Comparison of ENCODE assay signal across 42 cellular contexts in the genomic region with DNA sequence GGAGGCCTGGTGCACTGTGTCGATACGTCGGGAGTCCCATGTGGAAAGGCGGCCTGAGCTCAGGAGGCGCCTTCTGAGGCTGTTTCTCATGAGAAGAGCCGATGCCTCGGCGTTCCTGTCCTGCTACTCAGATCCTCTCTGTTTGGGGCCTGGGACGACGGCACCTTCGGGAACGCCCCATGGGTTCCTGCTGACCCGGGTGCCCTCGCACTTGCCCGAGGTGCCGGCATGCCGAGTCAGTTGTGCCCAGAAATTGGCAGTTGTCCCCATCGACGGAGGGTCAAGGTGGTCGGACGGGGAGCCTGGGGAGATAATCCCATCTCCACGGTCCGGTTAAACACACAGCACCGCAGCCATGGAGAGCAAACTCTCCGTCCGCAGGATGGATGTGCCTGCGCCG. TPM values are rescaled to one million over a fixed set of nuclear protein-coding genes. Genes with fewer than 3 reads are reported as not detected.
"Had no signal": no experiment of that assay in that cellular context is flagged by ENCODE, and none has a peak within 500 bp of the region (broad histone marks: within the 10 kb centered on the region; RNA-seq: fewer than 3 reads in every experiment).

No MANE protein-coding gene starts in this region.

- H3K4me1 Mint-ChIP-seq: activated naive CD4-positive, alpha-beta T cell treated with anti-CD3 and anti-CD28 coated beads, Interleukin-2, amount 10 ng/mL, durations not matched to agents 7 days and 5 days; activated naive CD4-positive, alpha-beta T cell treated with anti-CD3 and anti-CD28 coated beads, Interleukin-2, amount 50 U/mL, for 24 hours; activated naive CD8-positive, alpha-beta T cell treated with anti-CD3 and anti-CD28 coated beads for 36 hours; activated naive CD8-positive, alpha-beta T cell treated with anti-CD3 and anti-CD28 coated beads, Interleukin-2, amount 50 U/mL, for 24 hours; central memory CD8-positive, alpha-beta T cell had no signal

- H3K36me3 ChIP-seq: breast epithelium had no signal

- H3K27ac ChIP-seq: adrenal gland, ascending aorta, body of pancreas, brain microvascular endothelial cell, breast epithelium had no signal

- H3K27ac Mint-ChIP-seq: activated naive CD4-positive, alpha-beta T cell treated with anti-CD3 and anti-CD28 coated beads for 36 hours; activated naive CD4-positive, alpha-beta T cell treated with anti-CD3 and anti-CD28 coated beads, Interleukin-2, amount 10 ng/mL, durations not matched to agents 7 days and 5 days; activated naive CD4-positive, alpha-beta T cell treated with anti-CD3 and anti-CD28 coated beads, Interleukin-2, amount 50 U/mL, for 24 hours; activated naive CD4-positive, alpha-beta T cell treated with anti-CD3 and anti-CD28 coated beads, Interleukin-2, amount 50 U/mL, for 72 hours; activated naive CD8-positive, alpha-beta T cell; activated naive CD8-positive, alpha-beta T cell treated with anti-CD3 and anti-CD28 coated beads for 36 hours; activated naive CD8-positive, alpha-beta T cell treated with anti-CD3 and anti-CD28 coated beads, Interleukin-2, amount 10 ng/mL, durations not matched to agents 7 days and 5 days; activated naive CD8-positive, alpha-beta T cell treated with anti-CD3 and anti-CD28 coated beads, Interleukin-2, amount 50 U/mL, for 24 hours; activated T-cell treated with anti-CD3 and anti-CD28 coated beads, Interleukin-2, amount 50 U/mL, for 24 hours; activated T-cell treated with anti-CD3 and anti-CD28 coated beads, Interleukin-2, amount 50 U/mL, for 72 hours; activated T-helper 1 cell treated with anti-CD3 and anti-CD28 coated beads, Interleukin-12 subunit alpha, Interleukin-12 subunit beta, Interleukin-2, Interleukin-4 antibody, amounts not matched to agents 30 ng/mL and 10 ng/mL and 1 ng/mL, durations not matched to agents 14 hours and 24 hours and 36 hours; activated T-helper 17 cell treated with anti-CD3 and anti-CD28 coated beads, Interleukin-2, amount 50 U/mL, for 72 hours; activated T-helper 2 cell treated with anti-CD3 and anti-CD28 coated beads, Interferon-gamma antibody, Interleukin-2, Interleukin-4, amounts not matched to agents 10 μg/mL and 5 μg/mL and 100 μg/mL, durations not matched to agents 14 hours and 24 hours and 36 hours; brain had no signal

- H3K9me3 ChIP-seq: adrenal gland, ascending aorta, body of pancreas, breast epithelium had no signal

- H3K27me3 Mint-ChIP-seq: activated naive CD4-positive, alpha-beta T cell treated with anti-CD3 and anti-CD28 coated beads, Interleukin-2, amount 10 ng/mL, durations not matched to agents 7 days and 5 days; activated naive CD4-positive, alpha-beta T cell treated with anti-CD3 and anti-CD28 coated beads, Interleukin-2, amount 50 U/mL, for 24 hours; activated naive CD8-positive, alpha-beta T cell; activated naive CD8-positive, alpha-beta T cell treated with anti-CD3 and anti-CD28 coated beads for 36 hours; activated naive CD8-positive, alpha-beta T cell treated with anti-CD3 and anti-CD28 coated beads, Interleukin-2, amount 10 ng/mL, durations not matched to agents 7 days and 5 days; activated naive CD8-positive, alpha-beta T cell treated with anti-CD3 and anti-CD28 coated beads, Interleukin-2, amount 50 U/mL, for 24 hours; activated T-cell treated with anti-CD3 and anti-CD28 coated beads, Interleukin-2, amount 50 U/mL, for 24 hours; activated T-helper 17 cell treated with anti-CD3 and anti-CD28 coated beads, Interleukin-2, amount 50 U/mL, for 72 hours; central memory CD8-positive, alpha-beta T cell had no signal

- H3K4me3 ChIP-seq: adrenal gland, ascending aorta, body of pancreas, breast epithelium, cardiac muscle cell had no signal

- H3K4me1 ChIP-seq: adrenal gland, ascending aorta, breast epithelium had no signal

- DNase-seq: activated effector memory CD4-positive, alpha-beta T cell treated with anti-CD3 and anti-CD28 coated beads, Interleukin-2, amount 50 U/mL, for 16 hours; activated effector memory CD4-positive, alpha-beta T cell treated with Interleukin-2 at 50 U/mL for 16 hours; activated gamma-delta T cell; activated gamma-delta T cell treated with Interleukin-2 at 50 U/mL for 16 hours; activated naive CD4-positive, alpha-beta T cell; activated naive CD4-positive, alpha-beta T cell treated with anti-CD3 and anti-CD28 coated beads for 36 hours; activated naive CD4-positive, alpha-beta T cell treated with anti-CD3 and anti-CD28 coated beads, Interleukin-2, amount 10 ng/mL, durations not matched to agents 7 days and 5 days; activated naive CD4-positive, alpha-beta T cell treated with anti-CD3 and anti-CD28 coated beads, Interleukin-2, amount 50 U/mL, for 16 hours; activated naive CD4-positive, alpha-beta T cell treated with Interleukin-2 at 50 U/mL for 16 hours; activated naive CD8-positive, alpha-beta T cell treated with anti-CD3 and anti-CD28 coated beads for 36 hours; activated naive CD8-positive, alpha-beta T cell treated with anti-CD3 and anti-CD28 coated beads, Interleukin-2, amount 10 ng/mL, durations not matched to agents 7 days and 5 days; activated naive CD8-positive, alpha-beta T cell treated with anti-CD3 and anti-CD28 coated beads, Interleukin-2, amount 50 U/mL, for 24 hours; activated T-cell treated with anti-CD3 and anti-CD28 coated beads, Interleukin-2, amount 50 U/mL, for 1 hour; activated T-cell treated with anti-CD3 and anti-CD28 coated beads, Interleukin-2, amount 50 U/mL, for 24 hours; activated T-cell treated with anti-CD3 and anti-CD28 coated beads, Interleukin-2, amount 50 U/mL, for 4 hours; activated T-cell treated with anti-CD3 and anti-CD28 coated beads, Interleukin-2, amount 50 U/mL, for 48 hours; activated T-cell treated with anti-CD3 and anti-CD28 coated beads, Interleukin-2, amount 50 U/mL, for 72 hours; adrenal gland; amniotic stem cell; amygdala; anterior cingulate cortex; aorta; body of pancreas; brain microvascular endothelial cell; central memory CD4-positive, alpha-beta T cell; cerebellar nuclear complex had no signal

- H3K9me3 Mint-ChIP-seq: activated naive CD4-positive, alpha-beta T cell treated with anti-CD3 and anti-CD28 coated beads, Interleukin-2, amount 50 U/mL, for 24 hours; activated T-cell treated with anti-CD3 and anti-CD28 coated beads, Interleukin-2, amount 50 U/mL, for 4 hours; brain had no signal

- ATAC-seq: activated naive CD8-positive, alpha-beta T cell treated with anti-CD3 and anti-CD28 coated beads, Interleukin-2, amount 50 U/mL, for 24 hours; activated T-cell treated with anti-CD3 and anti-CD28 coated beads, Interleukin-2, amount 50 U/mL, for 4 hours; activated T-cell treated with anti-CD3 and anti-CD28 coated beads, Interleukin-2, amount 50 U/mL, for 72 hours; activated T-helper 17 cell treated with anti-CD3 and anti-CD28 coated beads, Interleukin-2, amount 50 U/mL, for 72 hours; body of pancreas had no signal

- H3K4me3 Mint-ChIP-seq: activated naive CD4-positive, alpha-beta T cell treated with anti-CD3 and anti-CD28 coated beads for 36 hours; activated naive CD4-positive, alpha-beta T cell treated with anti-CD3 and anti-CD28 coated beads, Interleukin-2, amount 10 ng/mL, durations not matched to agents 7 days and 5 days; activated naive CD4-positive, alpha-beta T cell treated with anti-CD3 and anti-CD28 coated beads, Interleukin-2, amount 50 U/mL, for 24 hours; activated naive CD8-positive, alpha-beta T cell; activated naive CD8-positive, alpha-beta T cell treated with anti-CD3 and anti-CD28 coated beads for 36 hours; activated naive CD8-positive, alpha-beta T cell treated with anti-CD3 and anti-CD28 coated beads, Interleukin-2, amount 10 ng/mL, durations not matched to agents 7 days and 5 days; activated naive CD8-positive, alpha-beta T cell treated with anti-CD3 and anti-CD28 coated beads, Interleukin-2, amount 50 U/mL, for 24 hours; activated T-cell treated with anti-CD3 and anti-CD28 coated beads, Interleukin-2, amount 50 U/mL, for 24 hours; activated T-cell treated with anti-CD3 and anti-CD28 coated beads, Interleukin-2, amount 50 U/mL, for 4 hours; activated T-cell treated with anti-CD3 and anti-CD28 coated beads, Interleukin-2, amount 50 U/mL, for 72 hours; activated T-helper 1 cell treated with anti-CD3 and anti-CD28 coated beads, Interleukin-12 subunit alpha, Interleukin-12 subunit beta, Interleukin-2, Interleukin-4 antibody, amounts not matched to agents 30 ng/mL and 10 ng/mL and 1 ng/mL, durations not matched to agents 14 hours and 24 hours and 36 hours; activated T-helper 17 cell treated with anti-CD3 and anti-CD28 coated beads, Interleukin-2, amount 50 U/mL, for 72 hours; brain; central memory CD8-positive, alpha-beta T cell had no signal

- FAIRE-seq: astrocyte, bronchial epithelial cell had no signal

- H3K27me3 ChIP-seq: adrenal gland, ascending aorta, body of pancreas, brain microvascular endothelial cell, breast epithelium, cardiac muscle cell had no signal

RNA-seq across cellular contexts. Expression of a gene that starts 33.0 kb away (rescaled TPM):
- total RNA-seq: activated naive CD4-positive, alpha-beta T cell treated with anti-CD3 and anti-CD28 coated beads for 36 hours; activated naive CD4-positive, alpha-beta T cell treated with anti-CD3 and anti-CD28 coated beads, Interleukin-2, amount 50 U/mL, for 72 hours; activated naive CD8-positive, alpha-beta T cell treated with anti-CD3 and anti-CD28 coated beads for 36 hours; activated naive CD8-positive, alpha-beta T cell treated with anti-CD3 and anti-CD28 coated beads, Interleukin-2, amount 10 ng/mL, durations not matched to agents 7 days and 5 days; activated T-cell treated with anti-CD3 and anti-CD28 coated beads, Interleukin-2, amount 50 U/mL, for 4 hours; activated T-cell treated with anti-CD3 and anti-CD28 coated beads, Interleukin-2, amount 50 U/mL, for 72 hours; activated T-helper 1 cell treated with anti-CD3 and anti-CD28 coated beads, Interleukin-12 subunit alpha, Interleukin-12 subunit beta, Interleukin-2, Interleukin-4 antibody, amounts not matched to agents 30 ng/mL and 10 ng/mL and 1 ng/mL, durations not matched to agents 14 hours and 24 hours and 36 hours; activated T-helper 17 cell treated with anti-CD3 and anti-CD28 coated beads, Interleukin-2, amount 50 U/mL, for 72 hours; activated T-helper 2 cell treated with anti-CD3 and anti-CD28 coated beads, Interferon-gamma antibody, Interleukin-2, Interleukin-4, amounts not matched to agents 10 μg/mL and 5 μg/mL and 100 μg/mL, durations not matched to agents 14 hours and 24 hours and 36 hours; adrenal gland; aorta; ascending aorta; astrocyte; breast epithelium; bronchial epithelial cell; cardiac septum; cerebellum; chondrocyte had no signal
- polyA plus RNA-seq: aorta had no signal
